1 cellular context compared by ENCODE assay signal in the genomic region with DNA sequence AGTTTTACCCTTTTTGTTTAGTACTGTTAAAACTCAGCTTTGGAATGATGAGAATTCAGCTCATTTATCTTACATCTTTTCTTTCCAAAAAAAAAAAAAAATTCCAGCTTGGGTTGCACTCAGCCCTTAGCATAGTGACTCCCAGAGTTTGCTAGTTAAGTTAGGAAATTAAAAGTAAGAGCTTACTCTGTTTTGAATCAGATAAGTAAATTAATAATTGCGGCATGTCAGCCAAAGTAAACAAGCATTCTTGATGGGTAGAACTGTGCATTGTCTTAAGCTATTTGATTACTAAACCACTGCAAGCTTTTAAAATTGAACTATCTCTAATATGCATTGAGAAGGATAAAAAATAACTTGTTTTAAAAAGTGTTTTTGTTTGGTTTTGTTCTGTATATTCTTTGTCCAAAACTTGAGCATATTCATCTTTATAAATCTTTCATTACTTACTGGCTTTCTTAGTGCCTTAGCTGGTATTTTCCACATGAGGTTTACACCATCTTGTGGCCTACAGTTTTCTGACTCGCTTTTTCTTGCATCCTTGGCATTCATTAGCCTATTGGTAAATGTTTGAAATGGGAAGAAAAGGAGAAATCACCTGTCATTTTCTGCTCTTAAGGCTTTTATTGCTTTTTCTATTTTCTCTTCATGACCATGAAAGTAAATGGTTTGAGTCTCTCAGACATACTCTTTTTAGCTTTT.
TF ChIP-seq lines count a peak whose summit lies in the region.

No MANE protein-coding gene starts in this region.

TF ChIP-seq in WTC11, 78 proteins besides CTCF, POLR2A, EP300 and RAD21 (continued from another document):
- TF ChIP-seq, protein P1, sequence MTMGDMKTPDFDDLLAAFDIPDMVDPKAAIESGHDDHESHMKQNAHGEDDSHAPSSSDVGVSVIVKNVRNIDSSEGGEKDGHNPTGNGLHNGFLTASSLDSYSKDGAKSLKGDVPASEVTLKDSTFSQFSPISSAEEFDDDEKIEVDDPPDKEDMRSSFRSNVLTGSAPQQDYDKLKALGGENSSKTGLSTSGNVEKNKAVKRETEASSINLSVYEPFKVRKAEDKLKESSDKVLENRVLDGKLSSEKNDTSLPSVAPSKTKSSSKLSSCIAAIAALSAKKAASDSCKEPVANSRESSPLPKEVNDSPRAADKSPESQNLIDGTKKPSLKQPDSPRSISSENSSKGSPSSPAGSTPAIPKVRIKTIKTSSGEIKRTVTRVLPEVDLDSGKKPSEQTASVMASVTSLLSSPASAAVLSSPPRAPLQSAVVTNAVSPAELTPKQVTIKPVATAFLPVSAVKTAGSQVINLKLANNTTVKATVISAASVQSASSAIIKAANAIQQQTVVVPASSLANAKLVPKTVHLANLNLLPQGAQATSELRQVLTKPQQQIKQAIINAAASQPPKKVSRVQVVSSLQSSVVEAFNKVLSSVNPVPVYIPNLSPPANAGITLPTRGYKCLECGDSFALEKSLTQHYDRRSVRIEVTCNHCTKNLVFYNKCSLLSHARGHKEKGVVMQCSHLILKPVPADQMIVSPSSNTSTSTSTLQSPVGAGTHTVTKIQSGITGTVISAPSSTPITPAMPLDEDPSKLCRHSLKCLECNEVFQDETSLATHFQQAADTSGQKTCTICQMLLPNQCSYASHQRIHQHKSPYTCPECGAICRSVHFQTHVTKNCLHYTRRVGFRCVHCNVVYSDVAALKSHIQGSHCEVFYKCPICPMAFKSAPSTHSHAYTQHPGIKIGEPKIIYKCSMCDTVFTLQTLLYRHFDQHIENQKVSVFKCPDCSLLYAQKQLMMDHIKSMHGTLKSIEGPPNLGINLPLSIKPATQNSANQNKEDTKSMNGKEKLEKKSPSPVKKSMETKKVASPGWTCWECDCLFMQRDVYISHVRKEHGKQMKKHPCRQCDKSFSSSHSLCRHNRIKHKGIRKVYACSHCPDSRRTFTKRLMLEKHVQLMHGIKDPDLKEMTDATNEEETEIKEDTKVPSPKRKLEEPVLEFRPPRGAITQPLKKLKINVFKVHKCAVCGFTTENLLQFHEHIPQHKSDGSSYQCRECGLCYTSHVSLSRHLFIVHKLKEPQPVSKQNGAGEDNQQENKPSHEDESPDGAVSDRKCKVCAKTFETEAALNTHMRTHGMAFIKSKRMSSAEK (CRISPR knock-in tag; IDR thresholded peaks at IDR 0.05; ENCODE audit: borderline replicate concordance), result no peak
- TF ChIP-seq, protein P2, sequence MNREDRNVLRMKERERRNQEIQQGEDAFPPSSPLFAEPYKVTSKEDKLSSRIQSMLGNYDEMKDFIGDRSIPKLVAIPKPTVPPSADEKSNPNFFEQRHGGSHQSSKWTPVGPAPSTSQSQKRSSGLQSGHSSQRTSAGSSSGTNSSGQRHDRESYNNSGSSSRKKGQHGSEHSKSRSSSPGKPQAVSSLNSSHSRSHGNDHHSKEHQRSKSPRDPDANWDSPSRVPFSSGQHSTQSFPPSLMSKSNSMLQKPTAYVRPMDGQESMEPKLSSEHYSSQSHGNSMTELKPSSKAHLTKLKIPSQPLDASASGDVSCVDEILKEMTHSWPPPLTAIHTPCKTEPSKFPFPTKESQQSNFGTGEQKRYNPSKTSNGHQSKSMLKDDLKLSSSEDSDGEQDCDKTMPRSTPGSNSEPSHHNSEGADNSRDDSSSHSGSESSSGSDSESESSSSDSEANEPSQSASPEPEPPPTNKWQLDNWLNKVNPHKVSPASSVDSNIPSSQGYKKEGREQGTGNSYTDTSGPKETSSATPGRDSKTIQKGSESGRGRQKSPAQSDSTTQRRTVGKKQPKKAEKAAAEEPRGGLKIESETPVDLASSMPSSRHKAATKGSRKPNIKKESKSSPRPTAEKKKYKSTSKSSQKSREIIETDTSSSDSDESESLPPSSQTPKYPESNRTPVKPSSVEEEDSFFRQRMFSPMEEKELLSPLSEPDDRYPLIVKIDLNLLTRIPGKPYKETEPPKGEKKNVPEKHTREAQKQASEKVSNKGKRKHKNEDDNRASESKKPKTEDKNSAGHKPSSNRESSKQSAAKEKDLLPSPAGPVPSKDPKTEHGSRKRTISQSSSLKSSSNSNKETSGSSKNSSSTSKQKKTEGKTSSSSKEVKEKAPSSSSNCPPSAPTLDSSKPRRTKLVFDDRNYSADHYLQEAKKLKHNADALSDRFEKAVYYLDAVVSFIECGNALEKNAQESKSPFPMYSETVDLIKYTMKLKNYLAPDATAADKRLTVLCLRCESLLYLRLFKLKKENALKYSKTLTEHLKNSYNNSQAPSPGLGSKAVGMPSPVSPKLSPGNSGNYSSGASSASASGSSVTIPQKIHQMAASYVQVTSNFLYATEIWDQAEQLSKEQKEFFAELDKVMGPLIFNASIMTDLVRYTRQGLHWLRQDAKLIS (CRISPR knock-in tag; IDR thresholded peaks at IDR 0.05; ENCODE audit: borderline replicate concordance), result no peak
- TF ChIP-seq NFATC4 (CRISPR knock-in tag; IDR thresholded peaks at IDR 0.05) (no peak), FOXJ3 (CRISPR knock-in tag; IDR thresholded peaks at IDR 0.05; ENCODE audit: borderline replicate concordance) (no peak)
- TF ChIP-seq, protein P3, sequence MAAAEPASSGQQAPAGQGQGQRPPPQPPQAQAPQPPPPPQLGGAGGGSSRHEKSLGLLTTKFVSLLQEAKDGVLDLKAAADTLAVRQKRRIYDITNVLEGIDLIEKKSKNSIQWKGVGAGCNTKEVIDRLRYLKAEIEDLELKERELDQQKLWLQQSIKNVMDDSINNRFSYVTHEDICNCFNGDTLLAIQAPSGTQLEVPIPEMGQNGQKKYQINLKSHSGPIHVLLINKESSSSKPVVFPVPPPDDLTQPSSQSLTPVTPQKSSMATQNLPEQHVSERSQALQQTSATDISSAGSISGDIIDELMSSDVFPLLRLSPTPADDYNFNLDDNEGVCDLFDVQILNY (CRISPR knock-in tag; IDR thresholded peaks at IDR 0.05), result no peak
- TF ChIP-seq, protein P4, sequence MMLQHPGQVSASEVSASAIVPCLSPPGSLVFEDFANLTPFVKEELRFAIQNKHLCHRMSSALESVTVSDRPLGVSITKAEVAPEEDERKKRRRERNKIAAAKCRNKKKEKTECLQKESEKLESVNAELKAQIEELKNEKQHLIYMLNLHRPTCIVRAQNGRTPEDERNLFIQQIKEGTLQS (CRISPR knock-in tag; conservative IDR thresholded peaks at IDR 0.05), result no peak
- TF ChIP-seq, protein P5, sequence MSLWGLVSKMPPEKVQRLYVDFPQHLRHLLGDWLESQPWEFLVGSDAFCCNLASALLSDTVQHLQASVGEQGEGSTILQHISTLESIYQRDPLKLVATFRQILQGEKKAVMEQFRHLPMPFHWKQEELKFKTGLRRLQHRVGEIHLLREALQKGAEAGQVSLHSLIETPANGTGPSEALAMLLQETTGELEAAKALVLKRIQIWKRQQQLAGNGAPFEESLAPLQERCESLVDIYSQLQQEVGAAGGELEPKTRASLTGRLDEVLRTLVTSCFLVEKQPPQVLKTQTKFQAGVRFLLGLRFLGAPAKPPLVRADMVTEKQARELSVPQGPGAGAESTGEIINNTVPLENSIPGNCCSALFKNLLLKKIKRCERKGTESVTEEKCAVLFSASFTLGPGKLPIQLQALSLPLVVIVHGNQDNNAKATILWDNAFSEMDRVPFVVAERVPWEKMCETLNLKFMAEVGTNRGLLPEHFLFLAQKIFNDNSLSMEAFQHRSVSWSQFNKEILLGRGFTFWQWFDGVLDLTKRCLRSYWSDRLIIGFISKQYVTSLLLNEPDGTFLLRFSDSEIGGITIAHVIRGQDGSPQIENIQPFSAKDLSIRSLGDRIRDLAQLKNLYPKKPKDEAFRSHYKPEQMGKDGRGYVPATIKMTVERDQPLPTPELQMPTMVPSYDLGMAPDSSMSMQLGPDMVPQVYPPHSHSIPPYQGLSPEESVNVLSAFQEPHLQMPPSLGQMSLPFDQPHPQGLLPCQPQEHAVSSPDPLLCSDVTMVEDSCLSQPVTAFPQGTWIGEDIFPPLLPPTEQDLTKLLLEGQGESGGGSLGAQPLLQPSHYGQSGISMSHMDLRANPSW (CRISPR knock-in tag; conservative IDR thresholded peaks at IDR 0.05; ENCODE audit: low read depth), result no peak
- TF ChIP-seq, protein P6, sequence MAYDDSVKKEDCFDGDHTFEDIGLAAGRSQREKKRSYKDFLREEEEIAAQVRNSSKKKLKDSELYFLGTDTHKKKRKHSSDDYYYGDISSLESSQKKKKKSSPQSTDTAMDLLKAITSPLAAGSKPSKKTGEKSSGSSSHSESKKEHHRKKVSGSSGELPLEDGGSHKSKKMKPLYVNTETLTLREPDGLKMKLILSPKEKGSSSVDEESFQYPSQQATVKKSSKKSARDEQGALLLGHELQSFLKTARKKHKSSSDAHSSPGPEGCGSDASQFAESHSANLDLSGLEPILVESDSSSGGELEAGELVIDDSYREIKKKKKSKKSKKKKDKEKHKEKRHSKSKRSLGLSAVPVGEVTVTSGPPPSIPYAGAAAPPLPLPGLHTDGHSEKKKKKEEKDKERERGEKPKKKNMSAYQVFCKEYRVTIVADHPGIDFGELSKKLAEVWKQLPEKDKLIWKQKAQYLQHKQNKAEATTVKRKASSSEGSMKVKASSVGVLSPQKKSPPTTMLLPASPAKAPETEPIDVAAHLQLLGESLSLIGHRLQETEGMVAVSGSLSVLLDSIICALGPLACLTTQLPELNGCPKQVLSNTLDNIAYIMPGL (CRISPR knock-in tag; IDR thresholded peaks at IDR 0.05), result no peak
